20 cellular contexts compared by ENCODE assay signal in the genomic region with DNA sequence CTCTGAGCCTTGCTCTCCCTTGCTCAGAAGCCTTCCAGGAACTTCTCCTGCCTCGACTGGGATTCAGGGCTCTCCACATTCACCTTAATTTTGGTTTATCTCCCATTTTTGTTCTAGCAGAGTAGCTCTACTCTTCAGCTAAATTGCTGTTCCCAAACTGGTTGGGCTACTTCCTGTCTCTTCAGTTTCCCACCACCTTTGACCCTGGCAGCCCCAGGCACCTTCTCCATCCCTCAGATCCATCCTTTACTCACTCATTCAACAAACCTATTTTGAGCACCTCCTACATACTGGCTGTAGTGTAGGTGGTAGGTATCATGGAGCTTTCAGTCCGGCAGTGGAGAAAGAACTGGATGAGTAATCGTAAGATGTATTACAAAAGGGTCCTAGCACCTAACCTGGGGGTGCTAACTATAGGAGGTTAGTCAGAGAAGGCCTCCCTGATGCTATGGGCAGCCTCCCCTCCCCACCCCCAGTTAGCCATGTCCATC.
"Had no signal": no experiment of that assay in that cellular context is flagged by ENCODE, and none has a peak within 500 bp of the region (broad histone marks: within the 10 kb centered on the region; RNA-seq: fewer than 3 reads in every experiment).

No MANE protein-coding gene starts in this region.

- H3K27me3 Mint-ChIP-seq: activated T-cell treated with anti-CD3 and anti-CD28 coated beads, Interleukin-2, amount 50 U/mL, for 24 hours; stimulated activated memory B cell treated with anti-CD40 and anti-IgM and Interleukin-4, amounts not matched to agents 10 μg/mL and 1 μg/mL and 100 μg/mL, for 72 hours had no signal

- H3K4me3 Mint-ChIP-seq: activated CD4-positive, alpha-beta memory T cell treated with anti-CD3 and anti-CD28 coated beads, Interleukin-2, amount 10 ng/mL, durations not matched to agents 7 days and 5 days; activated CD4-positive, alpha-beta T cell treated with anti-CD3 and anti-CD28 coated beads, Interleukin-2, amount 10 ng/mL, durations not matched to agents 24 days and 14 days; activated T-cell treated with anti-CD3 and anti-CD28 coated beads, Interleukin-2, amount 50 U/mL, for 24 hours; naive B cell; neural crest cell; stimulated activated memory B cell treated with anti-CD40 and anti-IgM and Interleukin-4, amounts not matched to agents 10 μg/mL and 1 μg/mL and 100 μg/mL, for 72 hours had no signal

- ATAC-seq: activated CD4-positive, CD25-positive, alpha-beta regulatory T cell treated with anti-CD3 and anti-CD28 coated beads, Interleukin-2, amount 50 U/mL, for 24 hours; pancreas; sciatic nerve; stimulated activated memory B cell treated with anti-CD40 and anti-IgM and Interleukin-4, amounts not matched to agents 10 μg/mL and 1 μg/mL and 100 μg/mL, for 72 hours had no signal

- H3K4me1 Mint-ChIP-seq: activated CD4-positive, alpha-beta memory T cell treated with anti-CD3 and anti-CD28 coated beads, Interleukin-2, amount 10 ng/mL, durations not matched to agents 7 days and 5 days; naive B cell; stimulated activated memory B cell treated with anti-CD40 and anti-IgM and Interleukin-4, amounts not matched to agents 10 μg/mL and 1 μg/mL and 100 μg/mL, for 72 hours had no signal

- DNase-seq: activated CD4-positive, alpha-beta memory T cell treated with anti-CD3 and anti-CD28 coated beads, Interleukin-2, amount 10 ng/mL, durations not matched to agents 7 days and 5 days; activated CD4-positive, alpha-beta T cell treated with anti-CD3 and anti-CD28 coated beads, Interleukin-2, amount 10 ng/mL, durations not matched to agents 24 days and 14 days; activated CD8-positive, alpha-beta memory T cell treated with anti-CD3 and anti-CD28 coated beads, Interleukin-2, amount 50 U/mL, for 48 hours; activated gamma-delta T cell treated with Interleukin-2 at 50 U/mL for 16 hours; activated naive CD4-positive, alpha-beta T cell treated with anti-CD3 and anti-CD28 coated beads, Interleukin-2, amount 50 U/mL, for 16 hours; activated T-cell treated with anti-CD3 and anti-CD28 coated beads, Interleukin-2, amount 50 U/mL, for 24 hours; colonic mucosa; dorsolateral prefrontal cortex; effector memory CD4-positive, alpha-beta T cell; left ventricle myocardium inferior; naive B cell; nucleus accumbens; pancreas; retina; stimulated activated CD4-positive, alpha-beta T cell treated with anti-CD3 and anti-CD28 coated beads, Interleukin-4, amount 100 ng/mL, for 24 hours; tibial artery had no signal

- H3K36me3 Mint-ChIP-seq: naive B cell; stimulated activated memory B cell treated with anti-CD40 and anti-IgM and Interleukin-4, amounts not matched to agents 10 μg/mL and 1 μg/mL and 100 μg/mL, for 72 hours had no signal

- H3K9me3 Mint-ChIP-seq: activated CD4-positive, alpha-beta memory T cell treated with anti-CD3 and anti-CD28 coated beads, Interleukin-2, amount 10 ng/mL, durations not matched to agents 7 days and 5 days; activated CD4-positive, alpha-beta T cell treated with anti-CD3 and anti-CD28 coated beads, Interleukin-2, amount 10 ng/mL, durations not matched to agents 24 days and 14 days; activated T-cell treated with anti-CD3 and anti-CD28 coated beads, Interleukin-2, amount 50 U/mL, for 24 hours; naive B cell; neural crest cell; stimulated activated memory B cell treated with anti-CD40 and anti-IgM and Interleukin-4, amounts not matched to agents 10 μg/mL and 1 μg/mL and 100 μg/mL, for 72 hours had no signal

- H3K27ac Mint-ChIP-seq: activated CD4-positive, alpha-beta memory T cell treated with anti-CD3 and anti-CD28 coated beads, Interleukin-2, amount 10 ng/mL, durations not matched to agents 7 days and 5 days; activated CD4-positive, alpha-beta T cell treated with anti-CD3 and anti-CD28 coated beads, Interleukin-2, amount 10 ng/mL, durations not matched to agents 24 days and 14 days; activated T-cell treated with anti-CD3 and anti-CD28 coated beads, Interleukin-2, amount 50 U/mL, for 24 hours; stimulated activated memory B cell treated with anti-CD40 and anti-IgM and Interleukin-4, amounts not matched to agents 10 μg/mL and 1 μg/mL and 100 μg/mL, for 72 hours had no signal
